In genomic region chr14:52026921-52027320, GRCh38 we compare ENCODE assay signal across 13 cellular contexts. TPM values are rescaled to one million over a fixed set of nuclear protein-coding genes. Genes with fewer than 3 reads are reported as not detected.
"Had no signal": no experiment of that assay in that cellular context is flagged by ENCODE, and none has a peak within 500 bp of the region (broad histone marks: within the 10 kb centered on the region; RNA-seq: fewer than 3 reads in every experiment).

No MANE protein-coding gene starts in this region.

- H3K27me3 ChIP-seq: gastroesophageal sphincter, right lobe of liver had no signal

- H3K4me3 Mint-ChIP-seq: activated B cell treated with CpG ODN at 0.5 μM for 24 hours; activated CD4-positive, alpha-beta T cell treated with anti-CD3 and anti-CD28 coated beads, Interleukin-2, amount 10 ng/mL, durations not matched to agents 7 days and 5 days; activated naive CD4-positive, alpha-beta T cell treated with anti-CD3 and anti-CD28 coated beads for 36 hours; activated T-helper 17 cell treated with anti-CD3 and anti-CD28 coated beads, Interleukin-2, amount 50 U/mL, for 72 hours; central memory CD8-positive, alpha-beta T cell; naive B cell; stimulated activated naive B cell treated with anti-CD40 and anti-IgM and Interleukin-4, amounts not matched to agents 10 μg/mL and 1 μg/mL and 100 μg/mL, for 72 hours; type B pancreatic cell had no signal

- H3K27ac ChIP-seq: right lobe of liver had no signal

- H3K27me3 Mint-ChIP-seq: activated B cell treated with CpG ODN at 0.5 μM for 24 hours; activated T-helper 17 cell treated with anti-CD3 and anti-CD28 coated beads, Interleukin-2, amount 50 U/mL, for 72 hours; central memory CD8-positive, alpha-beta T cell; stimulated activated naive B cell treated with anti-CD40 and anti-IgM and Interleukin-4, amounts not matched to agents 10 μg/mL and 1 μg/mL and 100 μg/mL, for 72 hours; T-helper 17 cell had no signal

- H3K9me3 ChIP-seq: gastroesophageal sphincter, right lobe of liver had no signal

- H3K4me1 Mint-ChIP-seq: central memory CD8-positive, alpha-beta T cell; naive B cell; T-helper 17 cell had no signal

- ATAC-seq: activated T-helper 17 cell treated with anti-CD3 and anti-CD28 coated beads, Interleukin-2, amount 50 U/mL, for 72 hours; gastroesophageal sphincter; stimulated activated naive B cell treated with anti-CD40 and anti-IgM and Interleukin-4, amounts not matched to agents 10 μg/mL and 1 μg/mL and 100 μg/mL, for 72 hours; T-helper 17 cell had no signal

- DNase-seq: activated B cell treated with CpG ODN at 0.5 μM for 24 hours; activated CD4-positive, alpha-beta T cell treated with anti-CD3 and anti-CD28 coated beads, Interleukin-2, amount 10 ng/mL, durations not matched to agents 7 days and 5 days; activated naive CD4-positive, alpha-beta T cell treated with anti-CD3 and anti-CD28 coated beads for 36 hours; activated T-cell treated with anti-CD3 and anti-CD28 coated beads for 4 hours; naive B cell; right lobe of liver; stimulated activated CD4-positive, alpha-beta T cell treated with anti-CD3 and anti-CD28 coated beads, Interleukin-2, amount 100 ng/mL, for 24 hours; stimulated activated naive B cell treated with anti-CD40 and anti-IgM and Interleukin-4, amounts not matched to agents 10 μg/mL and 1 μg/mL and 100 μg/mL, for 72 hours; T-helper 17 cell had no signal

- H3K4me3 ChIP-seq: gastroesophageal sphincter, right lobe of liver had no signal

- H3K9me3 Mint-ChIP-seq: central memory CD8-positive, alpha-beta T cell had no signal

- H3K27ac Mint-ChIP-seq: activated B cell treated with CpG ODN at 0.5 μM for 24 hours; activated CD4-positive, alpha-beta T cell treated with anti-CD3 and anti-CD28 coated beads, Interleukin-2, amount 10 ng/mL, durations not matched to agents 7 days and 5 days; activated naive CD4-positive, alpha-beta T cell treated with anti-CD3 and anti-CD28 coated beads for 36 hours; activated T-helper 17 cell treated with anti-CD3 and anti-CD28 coated beads, Interleukin-2, amount 50 U/mL, for 72 hours; naive B cell; stimulated activated naive B cell treated with anti-CD40 and anti-IgM and Interleukin-4, amounts not matched to agents 10 μg/mL and 1 μg/mL and 100 μg/mL, for 72 hours; T-helper 17 cell; type B pancreatic cell had no signal

- H3K36me3 Mint-ChIP-seq: naive B cell, type B pancreatic cell had no signal

- H3K36me3 ChIP-seq: right lobe of liver had no signal

RNA-seq across cellular contexts. Expression of gene NID2, which starts 41.9 kb away (rescaled TPM):
- total RNA-seq: activated B cell treated with CpG ODN at 0.5 μM for 24 hours; activated naive CD4-positive, alpha-beta T cell treated with anti-CD3 and anti-CD28 coated beads for 36 hours had no signal
